26 cellular contexts compared by ENCODE assay signal in the genomic region with DNA sequence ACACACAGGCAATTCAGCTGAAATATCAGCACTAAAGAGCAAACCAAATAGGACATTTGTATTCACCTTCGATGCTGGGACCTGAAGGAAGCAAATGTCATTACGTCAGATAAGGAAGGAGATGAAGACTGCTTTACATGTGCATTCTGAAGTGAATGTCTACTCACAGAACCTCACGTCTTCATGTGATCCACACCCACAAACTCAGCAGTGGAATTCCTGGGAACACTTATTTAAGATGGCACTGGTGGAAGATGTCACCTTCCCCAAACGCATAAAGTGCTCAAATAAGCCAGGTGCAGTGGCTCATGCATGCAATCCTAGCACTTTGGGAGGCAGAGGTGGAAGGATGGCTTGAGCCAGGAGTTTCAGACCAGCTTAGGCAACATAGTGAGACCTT. TPM values are rescaled to one million over a fixed set of nuclear protein-coding genes. Genes with fewer than 3 reads are reported as not detected.
DNase-seq lines count a peak whose midpoint lies in the region; ATAC-seq and TF ChIP-seq lines count a peak whose summit lies in the region.
"Had no signal": no experiment of that assay in that cellular context is flagged by ENCODE, and none has a peak within 500 bp of the region (broad histone marks: within the 10 kb centered on the region; RNA-seq: fewer than 3 reads in every experiment).

No MANE protein-coding gene starts in this region.

- H3K36me3 ChIP-seq in right atrium auricular region (no peaks in the 10 kb centered on the region), endodermal cell (ENCODE audit: control insufficient read depth, insufficient read depth, low read length) (no peaks in the 10 kb centered on the region)

- H3K27me3 Mint-ChIP-seq in endodermal cell (ENCODE audit: insufficient read depth) (no peaks in the 10 kb centered on the region), type B pancreatic cell (peaks cover 7% of the 10 kb centered on the region)

- H3K9me3 Mint-ChIP-seq in endodermal cell = no peaks in the 10 kb centered on the region
- no peaks in the 10 kb centered on the region for H3K9me3 Mint-ChIP-seq in type B pancreatic cell

- no peak overlapping the region for H3K9ac ChIP-seq in endodermal cell (ENCODE audit: extremely low read depth, low read length, poor library complexity, severe bottlenecking)

- H3K27ac Mint-ChIP-seq in endodermal cell = no peak overlapping the region
- H3K27ac Mint-ChIP-seq in type B pancreatic cell = no peak overlapping the region
- H3K27ac Mint-ChIP-seq: B cell; CD4-positive, alpha-beta memory T cell had no signal

- TF ChIP-seq CTCF in right atrium auricular region (IDR thresholded peaks at IDR 0.05) (no peak), endodermal cell (conservative IDR thresholded peaks at IDR 0.05) (no peak), type B pancreatic cell (conservative IDR thresholded peaks at IDR 0.05) (no peak)

- DNase-seq in right atrium auricular region (ENCODE audit: low spot score) (no peak), left cardiac atrium (no peak), ecto neural progenitor cell (ENCODE audit: low spot score) (peak; percentile 29), endodermal cell (peak; percentile 28), type B pancreatic cell (ENCODE audit: extremely low spot score, unreplicated experiment) (peak; percentile 20), NCI-H226 (no peak), CD1c-positive myeloid dendritic cell (ENCODE audit: extremely low spot score) (no peak)
- DNase-seq: AML-193; CD4-positive, alpha-beta memory T cell; CD4-positive, CD25-positive, alpha-beta regulatory T cell; CD8-positive, alpha-beta memory T cell; COR-L47; DMS 273 treated with DMSO at 0.1 percent for 48 hours; DMS153; DMS53; DMS79; DND-41; EL; GDM1 had no signal

- no peak for ATAC-seq in left cardiac atrium
- ATAC-seq in HG03442 (IDR thresholded peaks at IDR 0.05; ENCODE audit: unreplicated experiment) = no peak
- ATAC-seq: A549, GM12878 had no signal

- WGBS in endodermal cell (ENCODE audit: insufficient coverage in 1 of 2, insufficient read length in 1 of 2), 2 experiments = 88 to 91% methylated on average over 4 of the region's 4 CpGs

- no peak overlapping the region for H3K4me3 ChIP-seq in right atrium auricular region
- no peak overlapping the region for H3K4me3 ChIP-seq in endodermal cell (ENCODE audit: low read length)
- H3K4me3 ChIP-seq: A549; BLaER1 treated with 17β-estradiol and CSF1 and Interleukin-3, amounts not matched to agents 10 nM and 100 nM; GM12878 had no signal

- no peak overlapping the region for H3K4me3 Mint-ChIP-seq in endodermal cell
- no peak overlapping the region for H3K4me3 Mint-ChIP-seq in type B pancreatic cell
- H3K4me3 Mint-ChIP-seq: B cell; CD4-positive, alpha-beta memory T cell; CD4-positive, CD25-positive, alpha-beta regulatory T cell had no signal

- H3K4me1 ChIP-seq in right atrium auricular region (peaks cover 0 to 8% of the 10 kb centered on the region in 2 donors), endodermal cell (ENCODE audit: control insufficient read depth, insufficient read depth, low read length) (no peaks in the 10 kb centered on the region)
- H3K4me1 ChIP-seq: A549 had no signal

- intact Hi-C loops in left cardiac atrium (cut with DNase I) = no loop called here

- H3K36me3 Mint-ChIP-seq in endodermal cell (ENCODE audit: low read depth) = no peaks in the 10 kb centered on the region
- H3K36me3 Mint-ChIP-seq in type B pancreatic cell = no peaks in the 10 kb centered on the region
- H3K36me3 Mint-ChIP-seq: CD4-positive, alpha-beta memory T cell; CD4-positive, CD25-positive, alpha-beta regulatory T cell; CD8-positive, alpha-beta memory T cell had no signal

- H3K27ac ChIP-seq in right atrium auricular region (peak overlapping the region; percentile 33 to 61), endodermal cell (ENCODE audit: low read depth, low read length) (no peak overlapping the region)
- H3K27ac ChIP-seq: 22Rv1, A549, C4-2B had no signal

- H3K27me3 ChIP-seq in right atrium auricular region = no peaks in the 10 kb centered on the region
- H3K27me3 ChIP-seq in endodermal cell (ENCODE audit: control insufficient read depth, insufficient read depth, low read length, poor library complexity, severe bottlenecking) = no peaks in the 10 kb centered on the region
- H3K27me3 ChIP-seq: BLaER1 treated with 17β-estradiol and CSF1 and Interleukin-3, amounts not matched to agents 10 nM and 100 nM had no signal

- H3K4me1 Mint-ChIP-seq in endodermal cell (peaks cover 3% of the 10 kb centered on the region), type B pancreatic cell (ENCODE audit: unreplicated experiment) (no peaks in the 10 kb centered on the region)
- H3K4me1 Mint-ChIP-seq: B cell; CD4-positive, alpha-beta memory T cell; CD4-positive, CD25-positive, alpha-beta regulatory T cell; CD8-positive, alpha-beta memory T cell had no signal

- H3K9me3 ChIP-seq in right atrium auricular region (no peaks in the 10 kb centered on the region), endodermal cell (ENCODE audit: control insufficient read depth, low read length) (no peaks in the 10 kb centered on the region)
- H3K9me3 ChIP-seq: A549 had no signal

RNA-seq across cellular contexts. Expression of a gene that starts 11.4 kb away (rescaled TPM):
- 10 to 100 TPM; 13.2 to 18.5 TPM for total RNA-seq in right atrium auricular region
- total RNA-seq in left cardiac atrium = 10 to 100 TPM; 19.6 to 24.8 TPM
- 1 to 10 TPM; 1.3 to 4.6 TPM for total RNA-seq in endodermal cell
- 5.8 TPM for polyA plus RNA-seq in endodermal cell (2013, experiment 1 of 2)
- polyA plus RNA-seq in endodermal cell (2013, experiment 2 of 2) = 4.1 TPM
- total RNA-seq in type B pancreatic cell (ENCODE audit: low replicate concordance) = 7.2 and 8.7 TPM in 2 replicates
- total RNA-seq: B cell; CD4-positive, alpha-beta memory T cell; CD4-positive, CD25-positive, alpha-beta regulatory T cell; CD8-positive, alpha-beta memory T cell had no signal
- polyA plus RNA-seq: CD4-positive, alpha-beta memory T cell; CD4-positive, CD25-positive, alpha-beta regulatory T cell; CD8-positive, alpha-beta memory T cell; GM12878 had no signal

Comparison
In these comparisons a context has a peak if more than half of its experiments do, and no peak if none do; other contexts are left out.
1. DNase-seq: peak in ecto neural progenitor cell (single experiment), endodermal cell (single experiment) and type B pancreatic cell (single experiment); none in right atrium auricular region (single experiment), left cardiac atrium (single experiment), NCI-H226 (single experiment) and CD1c-positive myeloid dendritic cell (single experiment).